Comparison of ENCODE assay signal across 8 cellular contexts in genomic region chr10:119725550-119726290, GRCh38.
A peak's percentile ranks its signal among the peaks of the same experiment; 100 is the strongest.
DNase-seq lines count a peak whose midpoint lies in the region; ATAC-seq lines count a peak whose summit lies in the region.

Gene INPP5F (plus strand): TSS chr10:119726050. CDS start chr10:119726263, 213 bp downstream.

- peak; percentile 86 for ATAC-seq in HG03442 (IDR thresholded peaks at IDR 0.05; ENCODE audit: unreplicated experiment)

- H3K27ac ChIP-seq in cingulate gyrus (ENCODE audit: low read depth, low read length): peak within 1 kb of the TSS; percentile 82
- H3K27ac ChIP-seq in layer of hippocampus (ENCODE audit: low read depth, low read length): peak within 1 kb of the TSS; percentile 81

- DNase-seq in Ammon's horn (ENCODE audit: low spot score) (peak; percentile 99), GM19238 (ENCODE audit: insufficient read length, low spot score) (peak; percentile 99), NCI-H510A treated with DMSO at 0.1 percent for 48 hours (lab: John Stamatoyannopoulos, UW) (peak; percentile 98)
- peak; percentile 99 to 100 for DNase-seq in activated CD4-positive, alpha-beta T cell treated with anti-CD3 and anti-CD28 coated beads for 4 hours
- DNase-seq in stimulated activated CD4-positive, alpha-beta T cell treated with anti-CD3 and anti-CD28 coated beads, Interleukin-1b, Interleukin-23, amount 100 ng/mL, for 4 hours (ENCODE audit: low read depth in 2 of 2): peak; percentile 100

- no peaks in the 10 kb centered on the region for H3K27me3 ChIP-seq in layer of hippocampus (ENCODE audit: control insufficient read depth, insufficient read depth, low read length)

Comparison
In these comparisons a context has a peak if more than half of its experiments do, and no peak if none do; other contexts are left out.
1. Peak in every context shown above with its lines: DNase-seq, ATAC-seq and H3K27ac ChIP-seq.